Comparison of ENCODE assay signal across 8 cellular contexts in genomic region chr15:39623550-39623931, GRCh38. TPM values are rescaled to one million over a fixed set of nuclear protein-coding genes. Genes with fewer than 3 reads are reported as not detected.
DNase-seq lines count a peak whose midpoint lies in the region; ATAC-seq and TF ChIP-seq lines count a peak whose summit lies in the region.

No MANE protein-coding gene starts in this region.

- no peak for TF ChIP-seq EP300 in tibial nerve (IDR thresholded peaks at IDR 0.05)

- no peaks in the 10 kb centered on the region for H3K27me3 ChIP-seq in CD8-positive, alpha-beta T cell (ENCODE audit: insufficient read depth, low read length)
- H3K27me3 ChIP-seq in tibial nerve, result no peaks in the 10 kb centered on the region

- peak in 6 of 7 experiments; percentile 20 to 66 (median 42) for DNase-seq in CD8-positive, alpha-beta T cell
- DNase-seq in activated effector memory CD4-positive, alpha-beta T cell treated with Interleukin-2 at 50 U/mL for 16 hours, result peak; percentile 38
- DNase-seq in cardiac septum (ENCODE audit: low spot score) (no peak), tibial nerve (ENCODE audit: low spot score in 2 of 2) (no peak), NCI-H146 (lab: John Stamatoyannopoulos, UW) (no peak)

- TF ChIP-seq CTCF in CD8-positive, alpha-beta T cell (IDR thresholded peaks at IDR 0.05), result no peak
- TF ChIP-seq CTCF in tibial nerve (IDR thresholded peaks at IDR 0.05), result no peak

- no peaks in the 10 kb centered on the region for H3K36me3 Mint-ChIP-seq in CD8-positive, alpha-beta T cell

- H3K4me3 ChIP-seq in CD8-positive, alpha-beta T cell (ENCODE audit: low read depth, low read length), result no peak overlapping the region
- H3K4me3 ChIP-seq in tibial nerve, result no peak overlapping the region

- peaks cover 5% of the 10 kb centered on the region for H3K9me3 Mint-ChIP-seq in CD8-positive, alpha-beta T cell

- H3K27me3 Mint-ChIP-seq in CD8-positive, alpha-beta T cell (ENCODE audit: low read depth), result no peaks in the 10 kb centered on the region

- no peaks in the 10 kb centered on the region for H3K36me3 ChIP-seq in CD8-positive, alpha-beta T cell (ENCODE audit: insufficient read depth, low read length)
- no peaks in the 10 kb centered on the region for H3K36me3 ChIP-seq in tibial nerve

- peaks cover 65% of the 10 kb centered on the region for H3K4me1 Mint-ChIP-seq in CD8-positive, alpha-beta T cell (ENCODE audit: low read depth)

- no peaks in the 10 kb centered on the region for H3K9me3 ChIP-seq in CD8-positive, alpha-beta T cell (ENCODE audit: low read length)
- H3K9me3 ChIP-seq in tibial nerve, result no peaks in the 10 kb centered on the region

- H3K27ac ChIP-seq in CD8-positive, alpha-beta T cell (ENCODE audit: low read depth, low read length), result peak overlapping the region; percentile 54
- H3K27ac ChIP-seq in tibial nerve, result peak overlapping the region in 2 of 4 donors; percentile 69 to 75

- ATAC-seq in CD8-positive, alpha-beta T cell, result peak; percentile 70
- ATAC-seq in GM19395 (IDR thresholded peaks at IDR 0.05; ENCODE audit: unreplicated experiment) (peak; percentile 95), HG03175 (IDR thresholded peaks at IDR 0.05; ENCODE audit: unreplicated experiment) (peak; percentile 95), SK-N-SH treated with all-trans-retinoic acid at 6 μM for 48 hours (no peak)

- WGBS in tibial nerve, 2 donors, result 67 to 69% methylated on average over 3 of the region's 3 CpGs

- POLR2A ChIA-PET in CD8-positive, alpha-beta T cell (lab: Charles Lee), result interaction anchor here (0.8 to 1.6 kb wide), 7 partner anchors 12 to 414 kb away, joined by 3 to 8 read pairs (median 4); no protein-coding TSS in a partner anchor

- CTCF ChIA-PET in CD8-positive, alpha-beta T cell (lab: Charles Lee), result interaction anchor here (1.0 to 4.0 kb wide), 9 partner anchors 8 to 134 kb away, joined by 3 to 19 read pairs (median 4); partner anchors contain the start of gene THBS1

- peak overlapping the region; percentile 8 for H3K4me3 Mint-ChIP-seq in CD8-positive, alpha-beta T cell

- H3K4me1 ChIP-seq in CD8-positive, alpha-beta T cell (ENCODE audit: insufficient read depth, low read length), result peaks cover 59% of the 10 kb centered on the region
- peaks cover 0 to 26% (median 15%) of the 10 kb centered on the region in 4 donors for H3K4me1 ChIP-seq in tibial nerve

- peak overlapping the region; percentile 99 for H3K27ac Mint-ChIP-seq in CD8-positive, alpha-beta T cell

- TF ChIP-seq POLR2A in tibial nerve (IDR thresholded peaks at IDR 0.05), result no peak

- intact Hi-C loops in CD8-positive, alpha-beta T cell (cut with DNase I, micrococcal nuclease), result no loop called here
- intact Hi-C loops in cardiac septum (cut with DNase I), result no loop called here

TF ChIP-seq in SK-N-SH treated with all-trans-retinoic acid at 6 μM for 48 hours, 23 proteins besides CTCF, POLR2A, EP300 and RAD21:
- TF ChIP-seq GLIS3 (CRISPR knock-in tag; IDR thresholded peaks at IDR 0.05) (no peak), PPARA (CRISPR knock-in tag; IDR thresholded peaks at IDR 0.05; ENCODE audit: borderline replicate concordance) (no peak), TSHZ2 (CRISPR knock-in tag; IDR thresholded peaks at IDR 0.05) (no peak)

RNA-seq across cellular contexts. Expression of gene THBS1, which starts 42.7 kb away (rescaled TPM):
- total RNA-seq in CD8-positive, alpha-beta T cell, result 10 to 100 TPM; 13.5 to 16.1 TPM
- total RNA-seq in cardiac septum, result 283 TPM
- total RNA-seq in tibial nerve, result 1,000 to 10,000 TPM; 1,850 to 2,559 (median 1,931) TPM

Comparison
In these comparisons a context has a peak if more than half of its experiments do, and no peak if none do; other contexts are left out.
1. DNase-seq: peak in CD8-positive, alpha-beta T cell (6 of 7) and activated effector memory CD4-positive, alpha-beta T cell treated with Interleukin-2 at 50 U/mL for 16 hours (single experiment); none in cardiac septum (single experiment), tibial nerve (0 of 2) and NCI-H146 (single experiment).
2. RNA of gene THBS1, which starts 42.7 kb away (total RNA-seq): 1,850 to 2,559 TPM in tibial nerve and 283 TPM in cardiac septum (single experiment); 13.5 to 16.1 TPM in CD8-positive, alpha-beta T cell; every median in the first group is over 10 times any median in the second.